23 cellular contexts compared by ENCODE assay signal in the genomic region with DNA sequence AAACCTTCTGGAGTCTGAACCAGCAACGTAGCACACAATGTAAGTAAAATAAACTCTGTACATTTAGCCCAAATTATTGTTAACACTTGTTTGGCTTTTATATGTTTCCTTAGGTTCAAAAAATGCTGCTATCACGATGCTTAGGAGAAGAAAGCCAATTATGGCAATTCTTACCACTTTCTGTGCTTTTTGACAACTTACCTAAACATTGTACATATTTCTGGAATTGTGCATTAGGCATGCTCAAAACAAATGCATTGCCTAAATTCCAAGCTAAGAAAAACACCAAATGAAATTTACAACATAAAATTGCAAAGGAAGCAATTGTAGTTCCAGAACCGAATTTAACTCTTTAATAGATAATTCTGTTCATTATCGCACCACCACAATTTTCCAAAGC.
DNase-seq lines count a peak whose midpoint lies in the region; ATAC-seq, FAIRE-seq and TF ChIP-seq lines count a peak whose summit lies in the region.
"Had no signal": no experiment of that assay in that cellular context is flagged by ENCODE, and none has a peak within 500 bp of the region (broad histone marks: within the 10 kb centered on the region; RNA-seq: fewer than 3 reads in every experiment).

No MANE protein-coding gene starts in this region.

- H4K91ac ChIP-seq in IMR-90 (ENCODE audit: insufficient read depth, low read depth, low read length): 0 out of 2 replicates have a peak overlapping the region, but pooled peaks have one; percentile 60

- H2BK20ac ChIP-seq in IMR-90 (ENCODE audit: low read depth, low read length): peak overlapping the region; percentile 67

- peak overlapping the region; percentile 50; the same call in 1 of the 2 replicates for H3K4ac ChIP-seq in IMR-90 (ENCODE audit: low read depth, low read length)

- intact Hi-C loops in IMR-90 (cut with micrococcal nuclease): loop anchor here (5.0 kb wide), 1 partner anchor 585 kb away; a partner anchor contains a TSS
- intact Hi-C loops in kidney (cut with DNase I): no loop called here

- in situ Hi-C loops in IMR-90 (cut with MboI; ENCODE audit: low sequenced_read_pairs): no loop called here

- no peak overlapping the region for H3K27ac ChIP-seq in AG04450 (ENCODE audit: low read depth, low read length)
- H3K27ac ChIP-seq in IMR-90 (ENCODE audit: insufficient read depth, low read length): peak overlapping the region; percentile 72; the same call in 1 of the 2 replicates
- H3K27ac ChIP-seq in astrocyte (ENCODE audit: low read depth, low read length): no peak overlapping the region
- H3K27ac ChIP-seq in kidney (ENCODE audit: low read depth in 2 of 2, low read length in 2 of 2): no peak overlapping the region
- H3K27ac ChIP-seq: A549; BLaER1 treated with 17β-estradiol and CSF1 and Interleukin-3, amounts not matched to agents 10 nM and 100 nM; C4-2B had no signal

- H2AFZ ChIP-seq in IMR-90 (replicated peaks; ENCODE audit: low read length, poor library complexity) (no peak overlapping the region), astrocyte (ENCODE audit: low read depth, low read length) (no peak overlapping the region)

- POLR2A ChIA-PET in AG04450 (lab: Yijun Ruan, JAX) (no interaction called here), IMR-90 (lab: Charles Lee; ENCODE audit: unreplicated experiment) (interaction anchor here (0.5 kb wide), 1 partner anchor 233 kb away, joined by 5 read pairs; no protein-coding TSS in a partner anchor)

- no peak overlapping the region for H2BK15ac ChIP-seq in IMR-90 (ENCODE audit: low read depth, low read length)

- H2AK9ac ChIP-seq in IMR-90 (replicated peaks; ENCODE audit: low read depth, low read length, poor library complexity): no peak overlapping the region

- no peak for TF ChIP-seq CTCF in AG04450 (IDR thresholded peaks at IDR 0.05; ENCODE audit: low read depth, low read length)
- TF ChIP-seq CTCF in IMR-90 (conservative IDR thresholded peaks at IDR 0.05; ENCODE audit: low read depth, low read length): no peak
- TF ChIP-seq CTCF in astrocyte (IDR thresholded peaks at IDR 0.05; ENCODE audit: insufficient read depth, low read depth, low read length): no peak
- no peak for TF ChIP-seq CTCF in kidney (IDR thresholded peaks at IDR 0.05; ENCODE audit: borderline replicate concordance, extremely low read depth, insufficient read depth)

- peak overlapping the region; percentile 54 for H2BK120ac ChIP-seq in IMR-90 (ENCODE audit: low read depth, low read length)

- peak overlapping the region; percentile 56; the same call in 1 of the 2 replicates for H3K23ac ChIP-seq in IMR-90 (ENCODE audit: low read depth, low read length)

- no peaks in the 10 kb centered on the region for H3K79me1 ChIP-seq in IMR-90 (ENCODE audit: low read depth in 1 of 2, low read length in 2 of 2)

- TF ChIP-seq RAD21 in IMR-90 (IDR thresholded peaks at IDR 0.05; ENCODE audit: low read length): no peak

- H3K18ac ChIP-seq in IMR-90 (ENCODE audit: low read depth, low read length): peak overlapping the region; percentile 33

- H3K4me2 ChIP-seq in IMR-90 (ENCODE audit: low read depth, low read length) (peak overlapping the region; percentile 5; the same call in 1 of the 2 replicates), astrocyte (ENCODE audit: low read length) (no peak overlapping the region)
- H3K4me2 ChIP-seq: A549; BLaER1 treated with 17β-estradiol and CSF1 and Interleukin-3, amounts not matched to agents 10 nM and 100 nM had no signal

- no peak overlapping the region for H3K27ac Mint-ChIP-seq in astrocyte (ENCODE audit: unreplicated experiment)
- H3K27ac Mint-ChIP-seq: B cell; CD4-positive, alpha-beta T cell; CD8-positive, alpha-beta memory T cell had no signal

- H3K36me3 ChIP-seq in IMR-90 (ENCODE audit: control insufficient read depth, insufficient read depth, low read length) (no peaks in the 10 kb centered on the region), astrocyte (ENCODE audit: insufficient read depth, low read length) (no peaks in the 10 kb centered on the region), kidney (ENCODE audit: control insufficient read depth in 1 of 2, insufficient read depth in 2 of 2, low read length in 2 of 2) (no peaks in the 10 kb centered on the region)
- H3K36me3 ChIP-seq: BLaER1 treated with 17β-estradiol and CSF1 and Interleukin-3, amounts not matched to agents 10 nM and 100 nM had no signal

- peak overlapping the region; percentile 95 for H2BK5ac ChIP-seq in IMR-90 (ENCODE audit: low read depth, low read length, poor library complexity, severe bottlenecking)

- H3K79me2 ChIP-seq in astrocyte (ENCODE audit: insufficient read depth, low read length): no peaks in the 10 kb centered on the region

- H4K20me1 ChIP-seq in IMR-90 (ENCODE audit: insufficient read depth, low read length) (no peaks in the 10 kb centered on the region), astrocyte (ENCODE audit: insufficient read depth, low read length) (no peaks in the 10 kb centered on the region)
- H4K20me1 ChIP-seq: BLaER1 treated with 17β-estradiol and CSF1 and Interleukin-3, amounts not matched to agents 10 nM and 100 nM had no signal

- no peak overlapping the region for H2AK5ac ChIP-seq in IMR-90 (ENCODE audit: low read depth, low read length)

- no peak overlapping the region for H3K9ac ChIP-seq in IMR-90 (ENCODE audit: low read depth, low read length)
- H3K9ac ChIP-seq in astrocyte (ENCODE audit: low read length): no peak overlapping the region
- no peak overlapping the region for H3K9ac ChIP-seq in kidney (ENCODE audit: low read length in 2 of 2)
- H3K9ac ChIP-seq: BLaER1 treated with 17β-estradiol and CSF1 and Interleukin-3, amounts not matched to agents 10 nM and 100 nM had no signal

- peak overlapping the region in 1 of 2 experiments; percentile 59; a peak in 2 of 4 replicates for H4K8ac ChIP-seq in IMR-90 (ENCODE audit: low read depth in 2 of 2, low read length in 2 of 2)

- CTCF ChIA-PET in AG04450 (lab: Charles Lee): no interaction called here
- CTCF ChIA-PET in IMR-90 (lab: Yijun Ruan, JAX): no interaction called here

- H3K27me3 Mint-ChIP-seq in astrocyte (ENCODE audit: low read depth, unreplicated experiment): no peaks in the 10 kb centered on the region
- H3K27me3 Mint-ChIP-seq: B cell; CD4-positive, alpha-beta T cell; CD8-positive, alpha-beta memory T cell had no signal

- H4K5ac ChIP-seq in IMR-90 (ENCODE audit: low read depth, low read length): peak overlapping the region; percentile 67

- dilution Hi-C loops in IMR-90 (cut with HindIII; ENCODE audit: low sequenced_read_pairs, unreplicated experiment): no loop called here

- no peaks in the 10 kb centered on the region for H3K36me3 Mint-ChIP-seq in astrocyte (ENCODE audit: low read depth, unreplicated experiment)
- H3K36me3 Mint-ChIP-seq: CD8-positive, alpha-beta memory T cell had no signal

- no TSS peak for BruUV-seq in IMR-90 (replicated peaks; lab: Mats Ljungman, UMichigan)

- H3K14ac ChIP-seq in IMR-90 (replicated peaks; ENCODE audit: low read depth, low read length): peak overlapping the region; percentile 71; the same call in 1 of the 2 replicates

- no peaks in the 10 kb centered on the region for H3K27me3 ChIP-seq in AG04450 (ENCODE audit: control insufficient read depth, insufficient read depth, low read length)
- no peaks in the 10 kb centered on the region for H3K27me3 ChIP-seq in IMR-90 (ENCODE audit: control insufficient read depth, insufficient read depth, low read length)
- H3K27me3 ChIP-seq in astrocyte (ENCODE audit: insufficient read depth, low read length): no peaks in the 10 kb centered on the region
- H3K27me3 ChIP-seq: BLaER1 treated with 17β-estradiol and CSF1 and Interleukin-3, amounts not matched to agents 10 nM and 100 nM had no signal

- H3K56ac ChIP-seq in IMR-90 (ENCODE audit: extremely low read depth, insufficient read depth, low read length): no peak overlapping the region

- WGBS in IMR-90 (ENCODE audit: extremely low coverage in 2 of 2, insufficient read length in 1 of 2), 2 experiments: no CpG with 5 or more reads among the region's 4 CpGs

- no peak overlapping the region for H3K4me3 Mint-ChIP-seq in astrocyte (ENCODE audit: unreplicated experiment)
- H3K4me3 Mint-ChIP-seq: B cell; CD4-positive, alpha-beta T cell; CD8-positive, alpha-beta memory T cell had no signal

- H3K9me1 ChIP-seq in IMR-90 (ENCODE audit: insufficient read depth, low read length): no peaks in the 10 kb centered on the region

- no peaks in the 10 kb centered on the region for H3K9me3 Mint-ChIP-seq in astrocyte (ENCODE audit: unreplicated experiment)
- H3K9me3 Mint-ChIP-seq: CD4-positive, alpha-beta T cell had no signal

- DNase-seq in AG04450 (ENCODE audit: low read depth, low spot score): peak; percentile 36
- DNase-seq in IMR-90: peak; percentile 52
- DNase-seq in astrocyte (ENCODE audit: low read depth): no peak
- DNase-seq in iris pigment epithelial cell (ENCODE audit: low read depth): peak; percentile 4
- no peak for DNase-seq in kidney
- DNase-seq in NOMO-1 (lab: John Stamatoyannopoulos, UW; ENCODE audit: unreplicated experiment in 2 of 2): no peak
- DNase-seq in SW 1271 (lab: John Stamatoyannopoulos, UW): no peak
- DNase-seq in NCI-H1092 treated with DMSO at 0.1 percent for 48 hours (lab: John Stamatoyannopoulos, UW): no peak
- DNase-seq: CD4-positive, alpha-beta T cell; CD8-positive, alpha-beta memory T cell; COR-L47; DMS 273 treated with DMSO at 0.1 percent for 48 hours; DMS153; DMS53; DMS79; DND-41; GF-D8 had no signal

- peak; percentile 84 for ATAC-seq in IMR-90 (ENCODE audit: low read depth)
- ATAC-seq: A549 had no signal

- TF ChIP-seq POLR2A in IMR-90 (IDR thresholded peaks at IDR 0.05; ENCODE audit: low read depth, low read length): no peak

- H3K9me3 ChIP-seq in AG04450 (ENCODE audit: control insufficient read depth, insufficient read depth, low read length) (no peaks in the 10 kb centered on the region), IMR-90 (ENCODE audit: control insufficient read depth, insufficient read depth, low read length) (no peaks in the 10 kb centered on the region), astrocyte (ENCODE audit: insufficient read depth, low read depth, low read length) (no peaks in the 10 kb centered on the region), kidney (ENCODE audit: control insufficient read depth in 1 of 2, low read length in 2 of 2) (no peaks in the 10 kb centered on the region)
- H3K9me3 ChIP-seq: A549; BLaER1 treated with 17β-estradiol and CSF1 and Interleukin-3, amounts not matched to agents 10 nM and 100 nM had no signal

- H3K4me1 ChIP-seq in IMR-90 (ENCODE audit: control insufficient read depth, insufficient read depth, low read length) (peaks cover 3% of the 10 kb centered on the region), astrocyte (ENCODE audit: insufficient read depth, low read length) (no peaks in the 10 kb centered on the region), kidney (ENCODE audit: control insufficient read depth in 1 of 2, insufficient read depth in 1 of 2, low read depth in 1 of 2, low read length in 2 of 2) (no peaks in the 10 kb centered on the region)
- H3K4me1 ChIP-seq: A549; BLaER1 treated with 17β-estradiol and CSF1 and Interleukin-3, amounts not matched to agents 10 nM and 100 nM had no signal

- no peak overlapping the region for H3K4me3 ChIP-seq in AG04450 (ENCODE audit: low read depth, low read length)
- no peak overlapping the region for H3K4me3 ChIP-seq in IMR-90 (ENCODE audit: insufficient read depth, low read depth, low read length)
- no peak overlapping the region for H3K4me3 ChIP-seq in astrocyte (ENCODE audit: insufficient read depth, low read depth, low read length)
- H3K4me3 ChIP-seq in kidney (ENCODE audit: low read length in 2 of 2): no peak overlapping the region
- H3K4me3 ChIP-seq: A549; BLaER1 treated with 17β-estradiol and CSF1 and Interleukin-3, amounts not matched to agents 10 nM and 100 nM had no signal

- no peaks in the 10 kb centered on the region for H3K4me1 Mint-ChIP-seq in astrocyte (ENCODE audit: low read depth, unreplicated experiment)
- H3K4me1 Mint-ChIP-seq: B cell; CD8-positive, alpha-beta memory T cell had no signal

- FAIRE-seq in astrocyte (lab: Jason Lieb, UNC) (peak; percentile 20), kidney (lab: Jason Lieb, UNC) (no peak)
- FAIRE-seq: A549, GM12891, GM19239 had no signal

Comparison
In these comparisons a context has a peak if more than half of its experiments do, and no peak if none do; other contexts are left out.
1. DNase-seq: peak in AG04450 (single experiment), IMR-90 (single experiment) and iris pigment epithelial cell (single experiment); none in astrocyte (single experiment), kidney (single experiment), NOMO-1 (0 of 2), SW 1271 (0 of 2) and NCI-H1092 treated with DMSO at 0.1 percent for 48 hours (single experiment).